Comparison of ENCODE assay signal across 23 cellular contexts in the genomic region with DNA sequence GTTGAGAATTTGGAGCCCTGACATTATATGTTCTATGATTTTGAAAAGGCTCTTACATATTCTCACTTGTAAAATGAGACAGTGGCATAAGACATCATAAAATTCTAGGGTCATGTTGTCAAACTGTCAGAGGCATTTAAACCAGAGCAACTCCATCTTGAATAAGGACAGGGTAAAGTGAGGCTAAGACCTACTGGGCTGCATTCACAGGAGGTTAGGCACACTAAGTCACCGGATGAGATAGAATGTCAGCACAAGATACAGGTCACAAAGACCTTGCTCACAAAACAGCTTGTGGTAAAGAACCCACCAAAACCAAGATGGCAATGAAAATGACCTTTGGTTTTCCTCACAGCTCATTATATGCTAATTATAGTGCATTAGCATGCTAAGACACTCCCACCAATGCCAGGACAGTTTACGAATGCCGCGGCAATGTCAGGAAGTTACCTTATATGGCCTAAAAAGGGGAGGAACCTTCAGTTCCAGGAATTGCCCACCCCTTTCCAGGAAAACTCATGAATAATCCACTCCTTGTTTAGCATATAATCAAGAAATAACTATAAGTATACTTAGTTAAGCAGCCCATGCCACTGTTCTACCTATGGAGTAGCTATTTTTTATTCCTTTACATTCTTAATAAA.
"Had no signal": no experiment of that assay in that cellular context is flagged by ENCODE, and none has a peak within 500 bp of the region (broad histone marks: within the 10 kb centered on the region; RNA-seq: fewer than 3 reads in every experiment).

No MANE protein-coding gene starts in this region.

- ATAC-seq: foreskin keratinocyte, gastroesophageal sphincter, heart left ventricle, left cardiac atrium, left lung, left ventricle myocardium superior, lower lobe of right lung, mucosa of descending colon had no signal

- H3K4me1 Mint-ChIP-seq: naive B cell had no signal

- H3K4me2 ChIP-seq: hepatocyte had no signal

- H3K27ac Mint-ChIP-seq: mesothelial cell of epicardium had no signal

- H3K36me3 Mint-ChIP-seq: mesothelial cell of epicardium, naive B cell had no signal

- H3K4me3 ChIP-seq: coronary artery, dorsolateral prefrontal cortex, esophagus muscularis mucosa, gastroesophageal sphincter, heart left ventricle, hepatocyte, left lung, lower lobe of right lung, mucosa of descending colon had no signal

- H3K36me3 ChIP-seq: esophagus muscularis mucosa, gastroesophageal sphincter, heart left ventricle, left lung, lower lobe of right lung had no signal

- H3K9me3 ChIP-seq: esophagus muscularis mucosa, gastroesophageal sphincter, heart left ventricle, left lung, lower lobe of right lung, mucosa of descending colon had no signal

- H3K79me2 ChIP-seq: hepatocyte had no signal

- H2AFZ ChIP-seq: hepatocyte had no signal

- H3K4me1 ChIP-seq: esophagus muscularis mucosa, foreskin keratinocyte, gastroesophageal sphincter, left lung, lower lobe of right lung had no signal

- H3K27me3 ChIP-seq: esophagus muscularis mucosa, foreskin keratinocyte, gastroesophageal sphincter, heart left ventricle, hepatocyte, left lung had no signal

- H3K4me3 Mint-ChIP-seq: mesothelial cell of epicardium, naive B cell had no signal

- FAIRE-seq: colon, endothelial cell of umbilical vein, frontal cortex, islet of Langerhans, keratinocyte had no signal

- H3K27ac ChIP-seq: coronary artery, dorsolateral prefrontal cortex, esophagus muscularis mucosa, foreskin keratinocyte, gastroesophageal sphincter, heart left ventricle, hepatocyte, left lung, lower lobe of right lung had no signal

- DNase-seq: dermis blood vessel endothelial cell; dorsolateral prefrontal cortex; effector CD4-positive, alpha-beta T cell; effector memory CD4-positive, alpha-beta T cell; foreskin keratinocyte; heart left ventricle; left cardiac atrium; left lung; left ventricle myocardium superior; lower lobe of right lung; mesenchymal stem cell; mucosa of descending colon; naive B cell had no signal
